In genomic region chr3:31634485-31634884, GRCh38 we compare ENCODE assay signal across 14 cellular contexts.
A peak's percentile ranks its signal among the peaks of the same experiment; 100 is the strongest.
DNase-seq lines count a peak whose midpoint lies in the region; ATAC-seq and TF ChIP-seq lines count a peak whose summit lies in the region.
"Had no signal": no experiment of that assay in that cellular context is flagged by ENCODE, and none has a peak within 500 bp of the region (broad histone marks: within the 10 kb centered on the region; RNA-seq: fewer than 3 reads in every experiment).

No MANE protein-coding gene starts in this region.

- H3K27ac ChIP-seq in Karpas-422 (ENCODE audit: low read length): peak overlapping the region; percentile 26; the same call in 1 of the 2 replicates
- no peak overlapping the region for H3K27ac ChIP-seq in osteoblast (ENCODE audit: low read depth, low read length)
- no peak overlapping the region for H3K27ac ChIP-seq in neuronal stem cell (replicated peaks; ENCODE audit: low read length)
- H3K27ac ChIP-seq: 22Rv1 had no signal

- H4K20me1 ChIP-seq in Karpas-422 (ENCODE audit: insufficient read depth, low read depth, low read length) (no peaks in the 10 kb centered on the region), osteoblast (ENCODE audit: insufficient read depth, low read length) (no peaks in the 10 kb centered on the region)

- POLR2A ChIA-PET in activated CD4-positive, alpha-beta T cell treated with anti-CD3 and anti-CD28 coated beads for 36 hours (lab: Charles Lee): interaction anchor here (0.6 kb wide), 1 partner anchor 105 kb away, joined by 3 read pairs; no protein-coding TSS in a partner anchor

- H3K4me3 ChIP-seq in Karpas-422 (ENCODE audit: low read length) (no peak overlapping the region), osteoblast (ENCODE audit: insufficient read depth, low read length) (no peak overlapping the region), neuronal stem cell (ENCODE audit: low read length in 2 of 2) (no peak overlapping the region)

- no peak for DNase-seq in activated CD4-positive, alpha-beta T cell treated with anti-CD3 and anti-CD28 coated beads for 36 hours
- DNase-seq in activated CD4-positive, alpha-beta T cell treated with anti-CD3 and anti-CD28 coated beads for 4 hours: no peak
- DNase-seq in Karpas-422 (no peak), dedifferentiated amniotic fluid mesenchymal stem cell (ENCODE audit: extremely low spot score) (peak; percentile 92), osteoblast (ENCODE audit: insufficient read length, low spot score, missing footprints) (peak; percentile 23), SW 1271 (lab: John Stamatoyannopoulos, UW) (no peak), neuronal stem cell (ENCODE audit: low spot score) (no peak)
- DNase-seq in stimulated activated naive CD8-positive, alpha-beta T cell treated with anti-CD3 and anti-CD28 coated beads, Interleukin-15, Interleukin-2, amounts not matched to agents 100 U/mL and 50 U/mL, for 24 hours: no peak
- DNase-seq: DMS 273 treated with DMSO at 0.1 percent for 48 hours, naive B cell, NCI-H1436, NCI-H69, Right ventricle myocardium superior had no signal

- no peak overlapping the region for H4K8ac ChIP-seq in neuronal stem cell (ENCODE audit: low read depth, low read length)

- H2AK5ac ChIP-seq in neuronal stem cell (ENCODE audit: low read depth, low read length): no peak overlapping the region

- H3K9me3 Mint-ChIP-seq in activated CD4-positive, alpha-beta T cell treated with anti-CD3 and anti-CD28 coated beads for 36 hours (ENCODE audit: low read depth): no peaks in the 10 kb centered on the region
- H3K9me3 Mint-ChIP-seq: naive B cell had no signal

- H3K79me2 ChIP-seq in Karpas-422 (ENCODE audit: low read length): peaks cover 34% of the 10 kb centered on the region
- no peaks in the 10 kb centered on the region for H3K79me2 ChIP-seq in osteoblast (ENCODE audit: insufficient read depth, low read length)

- H4K91ac ChIP-seq in neuronal stem cell (ENCODE audit: low read depth, low read length, poor library complexity): no peak overlapping the region

- H2AFZ ChIP-seq in Karpas-422 (ENCODE audit: low read length) (no peak overlapping the region), osteoblast (ENCODE audit: low read length) (no peak overlapping the region), neuronal stem cell (ENCODE audit: low read length) (no peak overlapping the region)

- no peaks in the 10 kb centered on the region for H3K27me3 Mint-ChIP-seq in activated CD4-positive, alpha-beta T cell treated with anti-CD3 and anti-CD28 coated beads for 36 hours
- H3K27me3 Mint-ChIP-seq: naive B cell had no signal

- H3K18ac ChIP-seq in neuronal stem cell (ENCODE audit: low read length): no peak overlapping the region

- H3K4me1 ChIP-seq in Karpas-422 (ENCODE audit: low read length) (peaks cover 29% of the 10 kb centered on the region), osteoblast (ENCODE audit: insufficient read depth, low read length) (no peaks in the 10 kb centered on the region), neuronal stem cell (ENCODE audit: control insufficient read depth in 2 of 2, insufficient read depth in 1 of 2, low read depth in 1 of 2, low read length in 2 of 2) (no peaks in the 10 kb centered on the region)

- H3K27me3 ChIP-seq in Karpas-422 (ENCODE audit: low read length) (no peaks in the 10 kb centered on the region), osteoblast (ENCODE audit: insufficient read depth, low read length) (no peaks in the 10 kb centered on the region), neuronal stem cell (ENCODE audit: control insufficient read depth in 3 of 3, insufficient read depth in 3 of 3, low read depth in 1 of 3, low read length in 3 of 3) (no peaks in the 10 kb centered on the region)

- H2BK120ac ChIP-seq in neuronal stem cell (ENCODE audit: low read depth, low read length): no peak overlapping the region

- no CpG with 5 or more reads among the region's 2 CpGs for WGBS in neuronal stem cell (ENCODE audit: extremely low coverage in 2 of 2, insufficient read length in 2 of 2, insufficient replicate concordance in 1 of 2), 2 donors

- H2BK12ac ChIP-seq in neuronal stem cell (ENCODE audit: low read length): no peak overlapping the region

- TF ChIP-seq CTCF in osteoblast (IDR thresholded peaks at IDR 0.05; ENCODE audit: extremely low read depth, low read depth, low read length): no peak

- H3K27ac Mint-ChIP-seq in activated CD4-positive, alpha-beta T cell treated with anti-CD3 and anti-CD28 coated beads for 36 hours: peak overlapping the region; percentile 3

- H3K23ac ChIP-seq in neuronal stem cell (ENCODE audit: low read depth, low read length, poor library complexity): no peak overlapping the region

- ATAC-seq in activated CD4-positive, alpha-beta T cell treated with anti-CD3 and anti-CD28 coated beads for 36 hours: no peak
- no peak for ATAC-seq in stimulated activated naive CD8-positive, alpha-beta T cell treated with anti-CD3 and anti-CD28 coated beads, Interleukin-15, Interleukin-2, amounts not matched to agents 100 U/mL and 50 U/mL, for 24 hours

- intact Hi-C loops in activated CD4-positive, alpha-beta T cell treated with anti-CD3 and anti-CD28 coated beads for 36 hours (cut with DNase I, micrococcal nuclease): loop anchor here in 1 of 2 experiments (10.0 kb wide), 1 partner anchor 70 kb away; no protein-coding TSS in a partner anchor

- H3K4me2 ChIP-seq in Karpas-422 (ENCODE audit: low read depth, low read length, poor library complexity, severe bottlenecking) (no peak overlapping the region), osteoblast (ENCODE audit: insufficient read depth, low read length) (no peak overlapping the region), neuronal stem cell (ENCODE audit: insufficient read depth, low read length, poor library complexity, severe bottlenecking) (no peak overlapping the region)

- H3K9me3 ChIP-seq in Karpas-422 (ENCODE audit: low read length): no peaks in the 10 kb centered on the region
- H3K9me3 ChIP-seq in osteoblast (ENCODE audit: low read depth, low read length): no peaks in the 10 kb centered on the region
- H3K9me3 ChIP-seq in neuronal stem cell (replicated peaks in 1 of 2; ENCODE audit: control insufficient read depth in 2 of 2, insufficient read depth in 1 of 2, low read depth in 1 of 2, low read length in 2 of 2): no peaks in the 10 kb centered on the region

- H3K4me3 Mint-ChIP-seq in activated CD4-positive, alpha-beta T cell treated with anti-CD3 and anti-CD28 coated beads for 36 hours: no peak overlapping the region
- H3K4me3 Mint-ChIP-seq: naive B cell had no signal

- no peak overlapping the region for H2BK15ac ChIP-seq in neuronal stem cell (ENCODE audit: low read length)

- no peak overlapping the region for H2BK5ac ChIP-seq in neuronal stem cell (ENCODE audit: low read length)

- no peaks in the 10 kb centered on the region for H3K9me2 ChIP-seq in Karpas-422 (replicated peaks; ENCODE audit: insufficient read depth, low read length)

- no peaks in the 10 kb centered on the region for H3K79me1 ChIP-seq in neuronal stem cell (ENCODE audit: low read depth, low read length)

- H3K9ac ChIP-seq in Karpas-422 (ENCODE audit: low read length): no peak overlapping the region
- no peak overlapping the region for H3K9ac ChIP-seq in neuronal stem cell (ENCODE audit: low read depth, low read length, poor library complexity)

- peaks cover 41% of the 10 kb centered on the region for H3K4me1 Mint-ChIP-seq in activated CD4-positive, alpha-beta T cell treated with anti-CD3 and anti-CD28 coated beads for 36 hours

- H3K14ac ChIP-seq in neuronal stem cell (ENCODE audit: low read length): no peak overlapping the region

- peaks cover 53% of the 10 kb centered on the region; the same call in 1 of the 2 replicates for H3K36me3 ChIP-seq in Karpas-422 (ENCODE audit: insufficient read depth, low read length)
- peaks cover 14% of the 10 kb centered on the region for H3K36me3 ChIP-seq in osteoblast (ENCODE audit: insufficient read depth, low read length)
- H3K36me3 ChIP-seq in neuronal stem cell (replicated peaks in 1 of 2; ENCODE audit: control insufficient read depth in 2 of 2, insufficient read depth in 2 of 2, low read length in 2 of 2): peaks cover 2 to 89% of the 10 kb centered on the region in 2 donors

- H3K4ac ChIP-seq in neuronal stem cell (ENCODE audit: low read length): no peak overlapping the region

- CTCF ChIA-PET in activated CD4-positive, alpha-beta T cell treated with anti-CD3 and anti-CD28 coated beads for 36 hours (lab: Charles Lee): interaction anchor here (1.3 kb wide), 1 partner anchor 68 kb away, joined by 3 read pairs; no protein-coding TSS in a partner anchor

- peaks cover 55% of the 10 kb centered on the region for H3K36me3 Mint-ChIP-seq in activated CD4-positive, alpha-beta T cell treated with anti-CD3 and anti-CD28 coated beads for 36 hours (ENCODE audit: low read depth)

Comparison
In these comparisons a context has a peak if more than half of its experiments do, and no peak if none do; other contexts are left out.
1. DNase-seq: peak in dedifferentiated amniotic fluid mesenchymal stem cell (single experiment) and osteoblast (single experiment); none in activated CD4-positive, alpha-beta T cell treated with anti-CD3 and anti-CD28 coated beads for 36 hours (single experiment), activated CD4-positive, alpha-beta T cell treated with anti-CD3 and anti-CD28 coated beads for 4 hours (0 of 2), Karpas-422 (single experiment), stimulated activated naive CD8-positive, alpha-beta T cell treated with anti-CD3 and anti-CD28 coated beads, Interleukin-15, Interleukin-2, amounts not matched to agents 100 U/mL and 50 U/mL, for 24 hours (single experiment), SW 1271 (0 of 2) and neuronal stem cell (single experiment).